ENCODE assay signal across 12 cellular contexts in the genomic region with DNA sequence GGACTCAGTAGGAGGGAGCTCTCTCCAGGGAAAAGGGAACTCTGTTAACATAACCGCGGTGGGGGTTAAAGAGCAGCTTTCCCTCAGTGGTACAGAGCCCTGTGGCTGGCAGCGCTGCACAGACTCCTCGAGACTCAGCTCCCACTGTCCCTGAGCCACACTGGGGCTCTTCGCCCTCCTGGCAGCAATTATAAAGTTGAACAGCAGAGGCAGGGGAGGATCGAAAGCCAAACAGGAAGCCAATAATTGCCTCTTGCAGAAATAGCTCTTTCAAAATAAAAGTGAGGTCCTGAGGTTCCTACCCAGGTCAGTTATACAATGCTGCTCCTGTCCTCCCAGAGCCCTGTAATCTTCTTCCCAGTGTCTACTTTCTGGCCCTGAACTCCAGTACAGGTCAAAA.
DNase-seq lines count a peak whose midpoint lies in the region; ATAC-seq and TF ChIP-seq lines count a peak whose summit lies in the region.
"Had no signal": no experiment of that assay in that cellular context is flagged by ENCODE, and none has a peak within 500 bp of the region (broad histone marks: within the 10 kb centered on the region; RNA-seq: fewer than 3 reads in every experiment).

No MANE protein-coding gene starts in this region.

- H3K4me2 ChIP-seq in Karpas-422 (ENCODE audit: low read depth, low read length, poor library complexity, severe bottlenecking), result no peak overlapping the region

- H3K79me2 ChIP-seq in Karpas-422 (ENCODE audit: low read length), result no peaks in the 10 kb centered on the region

- DNase-seq in GM19238 (ENCODE audit: insufficient read length, low spot score), result peak; percentile 44
- peak; percentile 22 for DNase-seq in SK-MEL-5 (ENCODE audit: low read depth, low spot score)
- no peak for DNase-seq in Karpas-422
- no peak for DNase-seq in NCI-H345 (lab: John Stamatoyannopoulos, UW)
- DNase-seq in putamen (ENCODE audit: low spot score), result no peak
- DNase-seq in HFFc6, result no peak
- DNase-seq: DMS79; esophagus squamous epithelium; stimulated activated CD4-positive, alpha-beta T cell treated with anti-CD3 and anti-CD28 coated beads, Interleukin-12 subunit alpha, Interleukin-12 subunit beta, amount 100 ng/mL, for 4 hours had no signal

- no peaks in the 10 kb centered on the region for H3K4me1 ChIP-seq in Karpas-422 (ENCODE audit: low read length)
- H3K4me1 ChIP-seq: esophagus squamous epithelium had no signal

- no peaks in the 10 kb centered on the region for H3K27me3 ChIP-seq in Karpas-422 (ENCODE audit: low read length)
- H3K27me3 ChIP-seq: esophagus squamous epithelium had no signal

- H4K20me1 ChIP-seq in Karpas-422 (ENCODE audit: insufficient read depth, low read depth, low read length), result no peaks in the 10 kb centered on the region

- H3K9me3 ChIP-seq in Karpas-422 (ENCODE audit: low read length), result no peaks in the 10 kb centered on the region
- H3K9me3 ChIP-seq: esophagus squamous epithelium had no signal

- peaks cover 2% of the 10 kb centered on the region; the same call in 1 of the 2 replicates for H3K27me3 Mint-ChIP-seq in HFFc6 (ENCODE audit: insufficient read depth)

- H3K4me1 Mint-ChIP-seq in HFFc6 (ENCODE audit: low read depth), result no peaks in the 10 kb centered on the region

- no peak overlapping the region for H3K27ac Mint-ChIP-seq in HFFc6

- no peaks in the 10 kb centered on the region for H3K9me2 ChIP-seq in Karpas-422 (replicated peaks; ENCODE audit: insufficient read depth, low read length)

- H3K36me3 ChIP-seq in Karpas-422 (ENCODE audit: insufficient read depth, low read length), result no peaks in the 10 kb centered on the region
- H3K36me3 ChIP-seq: esophagus squamous epithelium had no signal

- TF ChIP-seq CTCF in GM12873 (IDR thresholded peaks at IDR 0.05; ENCODE audit: insufficient read depth, low read depth, low read length, missing control alignments) (peak; percentile 48), HFFc6 (IDR thresholded peaks at IDR 0.05) (no peak)

- in situ Hi-C loops in SK-MEL-5 (cut with HindIII; ENCODE audit: low pct_unique_long_range_greater_than_20kb, low sequenced_read_pairs), result no loop called here

- no peak overlapping the region for H3K4me3 Mint-ChIP-seq in HFFc6

- H3K27ac ChIP-seq in Karpas-422 (ENCODE audit: low read length), result no peak overlapping the region

- no peak overlapping the region for H3K9ac ChIP-seq in Karpas-422 (ENCODE audit: low read length)

- H3K4me3 ChIP-seq in Karpas-422 (ENCODE audit: low read length), result no peak overlapping the region
- H3K4me3 ChIP-seq: esophagus squamous epithelium, lung had no signal

- peak; percentile 72 for ATAC-seq in HG03066 (IDR thresholded peaks at IDR 0.05; ENCODE audit: low read depth, unreplicated experiment)

- no peak overlapping the region for H2AFZ ChIP-seq in Karpas-422 (ENCODE audit: low read length)

- no peaks in the 10 kb centered on the region; the same call in 1 of the 2 replicates for H3K36me3 Mint-ChIP-seq in HFFc6 (ENCODE audit: low read depth)

- peaks cover 40% of the 10 kb centered on the region for H3K9me3 Mint-ChIP-seq in HFFc6

Comparison
In these comparisons a context has a peak if more than half of its experiments do, and no peak if none do; other contexts are left out.
1. DNase-seq: peak in GM19238 (single experiment) and SK-MEL-5 (single experiment); none in Karpas-422 (single experiment), NCI-H345 (single experiment), putamen (single experiment) and HFFc6 (single experiment).